In the genomic region with DNA sequence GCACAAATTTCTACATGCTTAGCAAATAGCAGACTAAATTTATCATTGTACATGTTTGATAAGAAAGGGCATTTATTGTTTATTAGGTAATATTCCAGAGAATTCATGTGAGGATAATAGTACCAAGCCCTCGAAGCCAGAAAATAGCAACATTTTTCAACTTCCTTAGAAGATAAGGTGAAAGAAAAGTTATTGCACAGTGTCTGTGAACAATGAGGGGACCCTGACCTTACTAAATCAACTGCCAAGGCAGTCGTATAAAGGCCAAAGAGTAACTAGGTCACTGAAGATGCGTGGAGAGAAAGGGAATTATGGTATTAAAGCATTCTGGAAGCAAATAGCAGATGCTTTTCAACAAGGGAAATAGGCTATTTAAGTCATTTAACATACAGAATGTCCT, we compare ENCODE assay signal across 5 cellular contexts.
"Had no signal": no experiment of that assay in that cellular context is flagged by ENCODE, and none has a peak within 500 bp of the region (broad histone marks: within the 10 kb centered on the region; RNA-seq: fewer than 3 reads in every experiment).

No MANE protein-coding gene starts in this region.

- ATAC-seq: K562 had no signal

- H3K27ac ChIP-seq: HL-60 had no signal

- DNase-seq: IMR-90, KBM-7 had no signal

- H3K4me3 ChIP-seq: K562 had no signal

- FAIRE-seq: HTR-8/SVneo, K562 had no signal
